ENCODE assay signal across 8 cellular contexts in genomic region chr22:26642465-26643367, GRCh38. TPM values are rescaled to one million over a fixed set of nuclear protein-coding genes. Genes with fewer than 3 reads are reported as not detected.
DNase-seq lines count a peak whose midpoint lies in the region; ATAC-seq lines count a peak whose summit lies in the region.

No MANE protein-coding gene starts in this region.

- H3K27me3 Mint-ChIP-seq in activated CD4-positive, alpha-beta T cell treated with anti-CD3 and anti-CD28 coated beads for 36 hours, result peaks cover 6% of the 10 kb centered on the region
- no peaks in the 10 kb centered on the region for H3K27me3 Mint-ChIP-seq in effector memory CD8-positive, alpha-beta T cell

- H3K4me1 Mint-ChIP-seq in activated CD4-positive, alpha-beta T cell treated with anti-CD3 and anti-CD28 coated beads for 36 hours, result peaks cover 62% of the 10 kb centered on the region
- peaks cover 58 to 78% of the 10 kb centered on the region in 2 donors for H3K4me1 Mint-ChIP-seq in effector memory CD8-positive, alpha-beta T cell (ENCODE audit: low read depth in 2 of 2)

- peak overlapping the region; percentile 61 for H3K4me3 Mint-ChIP-seq in activated CD4-positive, alpha-beta T cell treated with anti-CD3 and anti-CD28 coated beads for 36 hours
- H3K4me3 Mint-ChIP-seq in effector memory CD8-positive, alpha-beta T cell, result peak overlapping the region; percentile 73 to 77

- H3K27ac Mint-ChIP-seq in activated CD4-positive, alpha-beta T cell treated with anti-CD3 and anti-CD28 coated beads for 36 hours, result peak overlapping the region; percentile 91
- H3K27ac Mint-ChIP-seq in effector memory CD8-positive, alpha-beta T cell, result peak overlapping the region; percentile 93 to 98

- no peaks in the 10 kb centered on the region for H3K36me3 Mint-ChIP-seq in activated CD4-positive, alpha-beta T cell treated with anti-CD3 and anti-CD28 coated beads for 36 hours (ENCODE audit: low read depth)
- H3K36me3 Mint-ChIP-seq in effector memory CD8-positive, alpha-beta T cell (ENCODE audit: insufficient read depth), result peaks cover 16% of the 10 kb centered on the region

- POLR2A ChIA-PET in activated CD4-positive, alpha-beta T cell treated with anti-CD3 and anti-CD28 coated beads for 36 hours (lab: Charles Lee), result interaction anchor here (0.6 to 0.7 kb wide), 4 partner anchors 12 to 1241 kb away, joined by 3 to 7 read pairs (median 3); no protein-coding TSS in a partner anchor

- intact Hi-C loops in activated CD4-positive, alpha-beta T cell treated with anti-CD3 and anti-CD28 coated beads for 36 hours (cut with DNase I, micrococcal nuclease), result loop anchor here (1.0 to 2.0 kb wide), 3 partner anchors 30 to 160 kb away; partner anchors contain the start of genes HPS4 (in 1 of the 2), SRRD (in 1 of the 2) and TPST2 (in 1 of the 2)

- CTCF ChIA-PET in activated CD4-positive, alpha-beta T cell treated with anti-CD3 and anti-CD28 coated beads for 36 hours (lab: Charles Lee), result interaction anchor here (0.6 to 1.7 kb wide), 8 partner anchors 29 to 212 kb away, joined by 3 to 7 read pairs (median 4); no protein-coding TSS in a partner anchor

- ATAC-seq in activated CD4-positive, alpha-beta T cell treated with anti-CD3 and anti-CD28 coated beads for 36 hours, result peak; percentile 88
- ATAC-seq in effector memory CD8-positive, alpha-beta T cell (replicated peaks), result peak; percentile 83
- no peak for ATAC-seq in HG02870 (IDR thresholded peaks at IDR 0.05; ENCODE audit: unreplicated experiment)
- ATAC-seq in GM21390 (IDR thresholded peaks at IDR 0.05; ENCODE audit: unreplicated experiment), result no peak

- no peaks in the 10 kb centered on the region for H3K9me3 Mint-ChIP-seq in activated CD4-positive, alpha-beta T cell treated with anti-CD3 and anti-CD28 coated beads for 36 hours (ENCODE audit: low read depth)
- no peaks in the 10 kb centered on the region for H3K9me3 Mint-ChIP-seq in effector memory CD8-positive, alpha-beta T cell

- DNase-seq in HUDEP-2 (lab: John Stamatoyannopoulos, UW; ENCODE audit: unreplicated experiment in 76 of 76) (peak in 39 of 76 experiments; percentile 18 to 70 (median 44)), hypothalamus (lab: John Stamatoyannopoulos, UW) (no peak), COLO829 (ENCODE audit: low spot score) (no peak)
- DNase-seq in activated CD4-positive, alpha-beta T cell treated with anti-CD3 and anti-CD28 coated beads for 36 hours, result peak; percentile 91
- peak; percentile 58 to 65 (median 61) for DNase-seq in effector memory CD8-positive, alpha-beta T cell
- peak; percentile 78 for DNase-seq in stimulated activated CD4-positive, alpha-beta T cell treated with anti-CD3 and anti-CD28 coated beads, Interleukin-4, amount 100 ng/mL, for 1 hour

RNA-seq across cellular contexts. Expression of gene MIAT, which starts 14.7 kb away (rescaled TPM):
- total RNA-seq in activated CD4-positive, alpha-beta T cell treated with anti-CD3 and anti-CD28 coated beads for 36 hours, result 10 to 100 TPM; 18.5 to 19.7 TPM

RNA-seq across cellular contexts. Expression of gene CRYBA4, which starts 21.0 kb away (rescaled TPM):
- total RNA-seq in activated CD4-positive, alpha-beta T cell treated with anti-CD3 and anti-CD28 coated beads for 36 hours, result not detected

RNA-seq across cellular contexts. Expression of gene CRYBB1, which starts 24.9 kb away (rescaled TPM):
- total RNA-seq in activated CD4-positive, alpha-beta T cell treated with anti-CD3 and anti-CD28 coated beads for 36 hours, result not detected

RNA-seq across cellular contexts. Expression of gene TPST2, which starts 52.8 kb away (rescaled TPM):
- total RNA-seq in activated CD4-positive, alpha-beta T cell treated with anti-CD3 and anti-CD28 coated beads for 36 hours, result 10 to 100 TPM; 17.4 to 18.3 TPM

Comparison
In these comparisons a context has a peak if more than half of its experiments do, and no peak if none do; other contexts are left out.
1. DNase-seq: peak in HUDEP-2 (39 of 76), activated CD4-positive, alpha-beta T cell treated with anti-CD3 and anti-CD28 coated beads for 36 hours (single experiment), effector memory CD8-positive, alpha-beta T cell (3 of 3) and stimulated activated CD4-positive, alpha-beta T cell treated with anti-CD3 and anti-CD28 coated beads, Interleukin-4, amount 100 ng/mL, for 1 hour (single experiment); none in hypothalamus (0 of 51) and COLO829 (single experiment).
2. ATAC-seq: peak in activated CD4-positive, alpha-beta T cell treated with anti-CD3 and anti-CD28 coated beads for 36 hours (single experiment) and effector memory CD8-positive, alpha-beta T cell (single experiment); none in HG02870 (single experiment) and GM21390 (single experiment).